ENCODE assay signal across 10 cellular contexts in the genomic region with DNA sequence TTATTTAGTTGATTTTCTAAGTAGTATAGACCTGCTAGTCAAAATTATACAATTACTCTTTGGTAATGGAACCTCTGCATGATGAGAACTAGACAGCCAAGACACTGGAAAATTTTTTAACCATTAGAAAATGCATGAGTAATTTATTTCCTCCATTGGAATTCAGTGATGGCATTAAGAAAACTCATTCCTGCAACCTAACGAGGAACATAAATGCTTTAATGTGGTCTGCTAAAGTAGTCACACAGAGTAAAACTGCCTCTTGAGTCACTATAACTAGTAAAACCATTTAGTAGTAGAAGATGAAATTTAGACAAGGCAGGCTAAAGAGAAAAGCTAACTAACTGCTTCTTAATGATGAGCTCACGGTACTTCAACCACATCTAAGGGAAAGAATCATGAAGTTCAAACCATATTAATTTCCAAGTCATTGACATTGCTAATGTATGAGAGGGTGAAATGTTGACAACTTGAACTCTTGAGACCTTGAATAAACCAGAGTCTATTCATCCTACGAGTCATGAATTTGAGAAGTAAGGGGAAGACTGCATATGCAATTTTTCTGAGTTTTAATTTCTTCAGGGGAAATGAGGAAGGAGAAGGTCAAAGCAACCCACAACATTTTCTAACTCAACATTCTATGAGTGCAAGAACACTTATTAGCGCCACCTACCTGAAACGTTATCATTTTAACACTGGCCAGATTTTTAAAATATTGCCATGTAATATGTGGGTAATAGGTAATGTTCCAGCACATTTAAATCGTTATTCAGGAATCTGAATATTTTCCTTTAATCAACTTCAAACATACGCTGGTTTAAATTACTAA.
DNase-seq lines count a peak whose midpoint lies in the region; ATAC-seq and TF ChIP-seq lines count a peak whose summit lies in the region.
"Had no signal": no experiment of that assay in that cellular context is flagged by ENCODE, and none has a peak within 500 bp of the region (broad histone marks: within the 10 kb centered on the region; RNA-seq: fewer than 3 reads in every experiment).

No MANE protein-coding gene starts in this region.

- TF ChIP-seq CTCF in HEK293 (tag by site-specific recombination; IDR thresholded peaks at IDR 0.05): no peak
- 0 out of 2 replicates have a peak, but pooled peaks have one; percentile 2 for TF ChIP-seq CTCF in WERI-Rb-1 (IDR thresholded peaks at IDR 0.05; ENCODE audit: low read depth, low read length)
- peak; percentile 2 for TF ChIP-seq CTCF in liver (IDR thresholded peaks at IDR 0.05; ENCODE audit: low read depth, low read length, missing input control)

- no peak for ATAC-seq in GM18873 (IDR thresholded peaks at IDR 0.05; ENCODE audit: low FRiP score, unreplicated experiment)

- in situ Hi-C loops in G401 (cut with HindIII; ENCODE audit: low sequenced_read_pairs): no loop called here

- POLR2A ChIA-PET in HEK293 (lab: Yijun Ruan, JAX): no interaction called here

- H3K36me3 ChIP-seq in HEK293 (ENCODE audit: control insufficient read depth in 2 of 2, insufficient read depth in 1 of 2, low read length in 2 of 2) (no peaks in the 10 kb centered on the region), WERI-Rb-1 (no peaks in the 10 kb centered on the region), liver (ENCODE audit: control insufficient read depth in 4 of 4, insufficient read depth in 3 of 4, low read depth in 1 of 4, low read length in 3 of 4) (no peaks in the 10 kb centered on the region)
- H3K36me3 ChIP-seq: pancreas had no signal

- WGBS in liver: 83% methylated on average over 7 of the region's 7 CpGs

- CTCF ChIA-PET in HEK293 (lab: Yijun Ruan, JAX): interaction anchor here (0.5 to 1.8 kb wide), 7 partner anchors 8 to 494 kb away, joined by 3 to 6 read pairs (median 5); no protein-coding TSS in a partner anchor

- H3K9ac ChIP-seq in liver (ENCODE audit: low read depth in 1 of 2, low read length in 2 of 2): no peak overlapping the region

- H3K27ac ChIP-seq in HEK293 (ENCODE audit: extremely low read depth, low read depth, low read length): no peak overlapping the region
- H3K27ac ChIP-seq in WERI-Rb-1: no peak overlapping the region
- no peak overlapping the region for H3K27ac ChIP-seq in liver (ENCODE audit: low read depth in 1 of 2, low read length in 2 of 2)
- H3K27ac ChIP-seq: pancreas had no signal

- TF ChIP-seq RAD21 in liver (IDR thresholded peaks at IDR 0.05): peak in 1 of 2 donors; percentile 24

- no peak overlapping the region for H3K4me3 ChIP-seq in HEK293 (ENCODE audit: low read depth, low read length)
- no peak overlapping the region for H3K4me3 ChIP-seq in WERI-Rb-1 (ENCODE audit: low read depth, low read length)
- H3K4me3 ChIP-seq in liver (ENCODE audit: low read depth in 1 of 3, low read length in 3 of 3): no peak overlapping the region
- H3K4me3 ChIP-seq: pancreas had no signal

- no peaks in the 10 kb centered on the region; the same call in 1 of the 2 replicates for H3K4me1 ChIP-seq in HEK293 (ENCODE audit: control insufficient read depth, insufficient read depth, low read length)
- peaks cover 0 to 7% (median 2%) of the 10 kb centered on the region in 4 donors for H3K4me1 ChIP-seq in liver (ENCODE audit: control insufficient read depth in 4 of 4, insufficient read depth in 4 of 4, low read length in 3 of 4)

- H3K27me3 ChIP-seq in WERI-Rb-1 (ENCODE audit: insufficient read depth, low read depth, severe bottlenecking) (peaks cover 15% of the 10 kb centered on the region), liver (ENCODE audit: control insufficient read depth in 4 of 4, insufficient read depth in 4 of 4, low read length in 3 of 4) (no peaks in the 10 kb centered on the region)
- H3K27me3 ChIP-seq: pancreas had no signal

- DNase-seq in CD1c-positive myeloid dendritic cell (ENCODE audit: extremely low spot score) (peak; percentile 11), WERI-Rb-1 (no peak), DMS114 treated with DMSO at 0.1 percent for 48 hours (lab: John Stamatoyannopoulos, UW; ENCODE audit: unreplicated experiment) (no peak), G401 (ENCODE audit: low spot score) (no peak), occipital lobe (lab: John Stamatoyannopoulos, UW) (no peak)
- DNase-seq: NCI-H446, pancreas had no signal

- no peaks in the 10 kb centered on the region for H3K9me3 ChIP-seq in HEK293 (ENCODE audit: control insufficient read depth, insufficient read depth, low read depth, low read length)
- H3K9me3 ChIP-seq in WERI-Rb-1 (ENCODE audit: severe bottlenecking): no peaks in the 10 kb centered on the region
- H3K9me3 ChIP-seq in liver (ENCODE audit: control insufficient read depth in 4 of 4, low read length in 3 of 4): no peaks in the 10 kb centered on the region
- H3K9me3 ChIP-seq: pancreas had no signal

TF ChIP-seq in HEK293, 187 proteins besides CTCF, POLR2A, EP300 and RAD21:
- TF ChIP-seq, protein P1, sequence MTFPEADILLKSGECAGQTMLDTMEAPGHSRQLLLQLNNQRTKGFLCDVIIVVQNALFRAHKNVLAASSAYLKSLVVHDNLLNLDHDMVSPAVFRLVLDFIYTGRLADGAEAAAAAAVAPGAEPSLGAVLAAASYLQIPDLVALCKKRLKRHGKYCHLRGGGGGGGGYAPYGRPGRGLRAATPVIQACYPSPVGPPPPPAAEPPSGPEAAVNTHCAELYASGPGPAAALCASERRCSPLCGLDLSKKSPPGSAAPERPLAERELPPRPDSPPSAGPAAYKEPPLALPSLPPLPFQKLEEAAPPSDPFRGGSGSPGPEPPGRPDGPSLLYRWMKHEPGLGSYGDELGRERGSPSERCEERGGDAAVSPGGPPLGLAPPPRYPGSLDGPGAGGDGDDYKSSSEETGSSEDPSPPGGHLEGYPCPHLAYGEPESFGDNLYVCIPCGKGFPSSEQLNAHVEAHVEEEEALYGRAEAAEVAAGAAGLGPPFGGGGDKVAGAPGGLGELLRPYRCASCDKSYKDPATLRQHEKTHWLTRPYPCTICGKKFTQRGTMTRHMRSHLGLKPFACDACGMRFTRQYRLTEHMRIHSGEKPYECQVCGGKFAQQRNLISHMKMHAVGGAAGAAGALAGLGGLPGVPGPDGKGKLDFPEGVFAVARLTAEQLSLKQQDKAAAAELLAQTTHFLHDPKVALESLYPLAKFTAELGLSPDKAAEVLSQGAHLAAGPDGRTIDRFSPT (tag by site-specific recombination; IDR thresholded peaks at IDR 0.05): peak; percentile 71
- no peak for TF ChIP-seq ZNF140 (tag by site-specific recombination; IDR thresholded peaks at IDR 0.05)
- TF ChIP-seq, protein P2, sequence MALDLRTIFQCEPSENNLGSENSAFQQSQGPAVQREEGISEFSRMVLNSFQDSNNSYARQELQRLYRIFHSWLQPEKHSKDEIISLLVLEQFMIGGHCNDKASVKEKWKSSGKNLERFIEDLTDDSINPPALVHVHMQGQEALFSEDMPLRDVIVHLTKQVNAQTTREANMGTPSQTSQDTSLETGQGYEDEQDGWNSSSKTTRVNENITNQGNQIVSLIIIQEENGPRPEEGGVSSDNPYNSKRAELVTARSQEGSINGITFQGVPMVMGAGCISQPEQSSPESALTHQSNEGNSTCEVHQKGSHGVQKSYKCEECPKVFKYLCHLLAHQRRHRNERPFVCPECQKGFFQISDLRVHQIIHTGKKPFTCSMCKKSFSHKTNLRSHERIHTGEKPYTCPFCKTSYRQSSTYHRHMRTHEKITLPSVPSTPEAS (tag by site-specific recombination; IDR thresholded peaks at IDR 0.05): no peak

TF ChIP-seq in liver, 16 proteins besides CTCF, POLR2A, EP300 and RAD21:
- TF ChIP-seq GABPA (IDR thresholded peaks at IDR 0.05 in 1 of 2, conservative IDR thresholded peaks at IDR 0.05 in 1 of 2): no peak
- no peak for TF ChIP-seq TAF1 (conservative IDR thresholded peaks at IDR 0.05)
- TF ChIP-seq, protein P3, sequence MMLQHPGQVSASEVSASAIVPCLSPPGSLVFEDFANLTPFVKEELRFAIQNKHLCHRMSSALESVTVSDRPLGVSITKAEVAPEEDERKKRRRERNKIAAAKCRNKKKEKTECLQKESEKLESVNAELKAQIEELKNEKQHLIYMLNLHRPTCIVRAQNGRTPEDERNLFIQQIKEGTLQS (IDR thresholded peaks at IDR 0.05): no peak
- TF ChIP-seq, protein P4, sequence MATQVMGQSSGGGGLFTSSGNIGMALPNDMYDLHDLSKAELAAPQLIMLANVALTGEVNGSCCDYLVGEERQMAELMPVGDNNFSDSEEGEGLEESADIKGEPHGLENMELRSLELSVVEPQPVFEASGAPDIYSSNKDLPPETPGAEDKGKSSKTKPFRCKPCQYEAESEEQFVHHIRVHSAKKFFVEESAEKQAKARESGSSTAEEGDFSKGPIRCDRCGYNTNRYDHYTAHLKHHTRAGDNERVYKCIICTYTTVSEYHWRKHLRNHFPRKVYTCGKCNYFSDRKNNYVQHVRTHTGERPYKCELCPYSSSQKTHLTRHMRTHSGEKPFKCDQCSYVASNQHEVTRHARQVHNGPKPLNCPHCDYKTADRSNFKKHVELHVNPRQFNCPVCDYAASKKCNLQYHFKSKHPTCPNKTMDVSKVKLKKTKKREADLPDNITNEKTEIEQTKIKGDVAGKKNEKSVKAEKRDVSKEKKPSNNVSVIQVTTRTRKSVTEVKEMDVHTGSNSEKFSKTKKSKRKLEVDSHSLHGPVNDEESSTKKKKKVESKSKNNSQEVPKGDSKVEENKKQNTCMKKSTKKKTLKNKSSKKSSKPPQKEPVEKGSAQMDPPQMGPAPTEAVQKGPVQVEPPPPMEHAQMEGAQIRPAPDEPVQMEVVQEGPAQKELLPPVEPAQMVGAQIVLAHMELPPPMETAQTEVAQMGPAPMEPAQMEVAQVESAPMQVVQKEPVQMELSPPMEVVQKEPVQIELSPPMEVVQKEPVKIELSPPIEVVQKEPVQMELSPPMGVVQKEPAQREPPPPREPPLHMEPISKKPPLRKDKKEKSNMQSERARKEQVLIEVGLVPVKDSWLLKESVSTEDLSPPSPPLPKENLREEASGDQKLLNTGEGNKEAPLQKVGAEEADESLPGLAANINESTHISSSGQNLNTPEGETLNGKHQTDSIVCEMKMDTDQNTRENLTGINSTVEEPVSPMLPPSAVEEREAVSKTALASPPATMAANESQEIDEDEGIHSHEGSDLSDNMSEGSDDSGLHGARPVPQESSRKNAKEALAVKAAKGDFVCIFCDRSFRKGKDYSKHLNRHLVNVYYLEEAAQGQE (IDR thresholded peaks at IDR 0.05): no peak
